Comparison of ENCODE assay signal across 22 cellular contexts in genomic region chr11:104581246-104581980, GRCh38.
DNase-seq lines count a peak whose midpoint lies in the region; ATAC-seq and TF ChIP-seq lines count a peak whose summit lies in the region.
"Had no signal": no experiment of that assay in that cellular context is flagged by ENCODE, and none has a peak within 500 bp of the region (broad histone marks: within the 10 kb centered on the region; RNA-seq: fewer than 3 reads in every experiment).

No MANE protein-coding gene starts in this region.

- no peaks in the 10 kb centered on the region for H3K79me2 ChIP-seq in OCI-LY3 (ENCODE audit: low read length)

- no peaks in the 10 kb centered on the region for H3K4me1 ChIP-seq in OCI-LY3 (ENCODE audit: low read length)
- H3K4me1 ChIP-seq: ascending aorta, HAP-1, heart right ventricle, testis had no signal

- TF ChIP-seq CTCF in OCI-LY3 (IDR thresholded peaks at IDR 0.05; ENCODE audit: low read depth, low read length) (no peak), epithelial cell of esophagus (IDR thresholded peaks at IDR 0.05; ENCODE audit: insufficient read depth, low read depth, low read length, missing control alignments) (no peak), neural crest cell (conservative IDR thresholded peaks at IDR 0.05) (no peak)

- no peaks in the 10 kb centered on the region for H3K36me3 Mint-ChIP-seq in neural crest cell (ENCODE audit: low read depth)
- no peaks in the 10 kb centered on the region for H3K36me3 Mint-ChIP-seq in T-cell

- H3K4me3 Mint-ChIP-seq in neural crest cell (peak overlapping the region; percentile 7), T-cell (no peak overlapping the region)

- H3K27ac Mint-ChIP-seq in neural crest cell (ENCODE audit: unreplicated experiment) (peak overlapping the region; percentile 87), T-cell (no peak overlapping the region)

- H4K20me1 ChIP-seq in OCI-LY3 (ENCODE audit: insufficient read depth, low read length): no peaks in the 10 kb centered on the region

- H3K4me1 Mint-ChIP-seq in neural crest cell (peaks cover 19% of the 10 kb centered on the region), T-cell (no peaks in the 10 kb centered on the region)

- H3K27me3 Mint-ChIP-seq in neural crest cell (ENCODE audit: low read depth) (no peaks in the 10 kb centered on the region), T-cell (peaks cover 9 to 18% of the 10 kb centered on the region in 2 donors)

- no peak overlapping the region for H3K9ac ChIP-seq in OCI-LY3 (ENCODE audit: low read length)

- peak; percentile 68 for DNase-seq in HCEC 1CT
- peak; percentile 52 for DNase-seq in epithelial cell of esophagus (ENCODE audit: low read depth)
- no peak for DNase-seq in neural crest cell (ENCODE audit: low read depth, low spot score)
- no peak for DNase-seq in EL
- no peak for DNase-seq in T-cell
- DNase-seq in effector CD8-positive, alpha-beta T cell (lab: John Stamatoyannopoulos, UW): no peak
- DNase-seq in NK-92 (lab: John Stamatoyannopoulos, UW; ENCODE audit: unreplicated experiment): no peak
- DNase-seq: activated CD4-positive, alpha-beta T cell treated with anti-CD3 and anti-CD28 coated beads for 4 hours; activated CD8-positive, alpha-beta memory T cell treated with anti-CD3 and anti-CD28 coated beads, Interleukin-2, amount 50 U/mL, for 4 hours; activated gamma-delta T cell treated with Interleukin-2 at 50 U/mL for 16 hours; erythroblast; heart right ventricle; left cardiac atrium; ovary; SIG-M5; stimulated activated CD4-positive, alpha-beta T cell treated with anti-CD3 and anti-CD28 coated beads, Interleukin-4, amount 100 ng/mL, for 4 hours; T1000; testis had no signal

- H3K4me3 ChIP-seq in OCI-LY3 (ENCODE audit: low read length): no peak overlapping the region
- no peak overlapping the region for H3K4me3 ChIP-seq in epithelial cell of esophagus (ENCODE audit: low read length)
- H3K4me3 ChIP-seq: ascending aorta, HAP-1, heart right ventricle, ovary, skin epidermis, testis had no signal

- CTCF ChIA-PET in T-cell (lab: Charles Lee): interaction anchor here in 1 of 2 donors (0.5 kb wide), 1 partner anchor 145 kb away, joined by 5 read pairs; no protein-coding TSS in a partner anchor

- H3K4me2 ChIP-seq in OCI-LY3 (ENCODE audit: low read length): no peak overlapping the region

- ATAC-seq in T-cell (replicated peaks in 1 of 4): no peak
- ATAC-seq: heart right ventricle, left cardiac atrium had no signal

- H3K9me3 ChIP-seq in OCI-LY3 (ENCODE audit: insufficient read depth, low read length): no peaks in the 10 kb centered on the region
- H3K9me3 ChIP-seq: ascending aorta, HAP-1, ovary, testis had no signal

- no peaks in the 10 kb centered on the region for H3K27me3 ChIP-seq in OCI-LY3 (ENCODE audit: low read depth, low read length)
- H3K27me3 ChIP-seq: ascending aorta, heart right ventricle, ovary, testis had no signal

- peak overlapping the region; percentile 23; the same call in 1 of the 2 replicates for H2AFZ ChIP-seq in OCI-LY3 (ENCODE audit: low read depth, low read length)

- no peak overlapping the region for H3K27ac ChIP-seq in OCI-LY3 (ENCODE audit: low read length)
- H3K27ac ChIP-seq: ascending aorta, heart right ventricle, ovary, skin epidermis, testis had no signal

- H3K9me3 Mint-ChIP-seq in neural crest cell (no peaks in the 10 kb centered on the region), T-cell (peaks cover 0 to 5% (median 0%) of the 10 kb centered on the region in 3 donors)

- POLR2A ChIA-PET in T-cell (lab: Charles Lee): no interaction called here

- H3K36me3 ChIP-seq in OCI-LY3 (replicated peaks; ENCODE audit: low read depth, low read length): no peaks in the 10 kb centered on the region
- H3K36me3 ChIP-seq: ascending aorta, HAP-1, heart right ventricle, ovary had no signal

Comparison
In these comparisons a context has a peak if more than half of its experiments do, and no peak if none do; other contexts are left out.
1. DNase-seq: peak in HCEC 1CT (single experiment) and epithelial cell of esophagus (single experiment); none in neural crest cell (single experiment), EL (single experiment), T-cell (0 of 34), effector CD8-positive, alpha-beta T cell (single experiment) and NK-92 (single experiment).